Comparison of ENCODE assay signal across 27 cellular contexts in genomic region chr1:45478129-45478802, GRCh38. TPM values are rescaled to one million over a fixed set of nuclear protein-coding genes. Genes with fewer than 3 reads are reported as not detected.
DNase-seq lines count a peak whose midpoint lies in the region; ATAC-seq and TF ChIP-seq lines count a peak whose summit lies in the region.
"Had no signal": no experiment of that assay in that cellular context is flagged by ENCODE, and none has a peak within 500 bp of the region (broad histone marks: within the 10 kb centered on the region; RNA-seq: fewer than 3 reads in every experiment).

No MANE protein-coding gene starts in this region.

- H3K27ac ChIP-seq in coronary artery: no peak overlapping the region
- H3K27ac ChIP-seq: 22Rv1 had no signal

- no peak overlapping the region for H3K4me3 ChIP-seq in coronary artery
- H3K4me3 ChIP-seq: MG63 had no signal

- H3K27ac Mint-ChIP-seq in CD14-positive monocyte: peak overlapping the region in 1 of 7 donors; percentile 0
- H3K27ac Mint-ChIP-seq: HFFc6, T-cell had no signal

- intact Hi-C loops in left colon (cut with DNase I, micrococcal nuclease): no loop called here
- intact Hi-C loops in CD14-positive monocyte (cut with micrococcal nuclease): loop anchor here in 1 of 2 donors (5.0 kb wide), 1 partner anchor 116 kb away; no protein-coding TSS in a partner anchor

- H3K9me3 Mint-ChIP-seq in CD14-positive monocyte: peaks cover 0 to 4% (median 0%) of the 10 kb centered on the region in 7 donors
- H3K9me3 Mint-ChIP-seq: CD8-positive, alpha-beta memory T cell; HFFc6; IgD-negative memory B cell; T-cell had no signal

- no peaks in the 10 kb centered on the region for H3K36me3 Mint-ChIP-seq in CD14-positive monocyte

- no peaks in the 10 kb centered on the region for H3K27me3 Mint-ChIP-seq in CD14-positive monocyte (ENCODE audit: low read depth in 3 of 3)
- H3K27me3 Mint-ChIP-seq: CD8-positive, alpha-beta memory T cell; IgD-negative memory B cell; T-cell had no signal

- peak; percentile 19 for DNase-seq in NCI-H2196 (lab: John Stamatoyannopoulos, UW; ENCODE audit: unreplicated experiment)
- no peak for DNase-seq in NCI-H2196 treated with DMSO at 0.1 percent for 48 hours (lab: John Stamatoyannopoulos, UW; ENCODE audit: unreplicated experiment)
- peak; percentile 64 for DNase-seq in NCI-H2029 treated with DMSO at 0.1 percent for 48 hours (lab: John Stamatoyannopoulos, UW)
- peak; percentile 39 for DNase-seq in NCI-H774 (lab: John Stamatoyannopoulos, UW)
- no peak for DNase-seq in left colon
- no peak for DNase-seq in coronary artery (ENCODE audit: low spot score)
- no peak for DNase-seq in CD14-positive monocyte (ENCODE audit: low spot score)
- DNase-seq: ACHN; C1 segment of cervical spinal cord; Calu3; CD8-positive, alpha-beta memory T cell; DMS153; H7; HFFc6; Karpas-422; MG63; NCI-H1048; NCI-H146; NCI-H2081 treated with DMSO at 0.1 percent for 48 hours; NCI-H226; NCI-H524 treated with DMSO at 0.1 percent for 48 hours; Peyer's patch; T-cell had no signal

- ATAC-seq in left colon: peak; percentile 80
- no peak for ATAC-seq in HG03135 (IDR thresholded peaks at IDR 0.05; ENCODE audit: unreplicated experiment)
- ATAC-seq: SK-N-SH treated with all-trans-retinoic acid at 6 μM for 48 hours, T-cell had no signal

- H3K4me1 Mint-ChIP-seq in CD14-positive monocyte: peaks cover 10% of the 10 kb centered on the region

- no peak for TF ChIP-seq CTCF in coronary artery (IDR thresholded peaks at IDR 0.05)
- no peak for TF ChIP-seq CTCF in CD14-positive monocyte (IDR thresholded peaks at IDR 0.05)

- H3K4me3 Mint-ChIP-seq in CD14-positive monocyte: no peak overlapping the region
- H3K4me3 Mint-ChIP-seq: CD8-positive, alpha-beta memory T cell; HFFc6; IgD-negative memory B cell; T-cell had no signal

RNA-seq across cellular contexts. Expression of gene TESK2, which starts 12.7 kb away (rescaled TPM):
- 10 to 100 TPM in 1 of 2 donors, 1 to 10 TPM in 1; 8.4 to 17.5 TPM for total RNA-seq in left colon
- polyA plus RNA-seq in CD14-positive monocyte: 1 to 10 TPM; 3.9 to 4.1 TPM

RNA-seq across cellular contexts. Expression of gene CCDC163, which starts 21.6 kb away (rescaled TPM):
- 1 to 10 TPM; 1.6 to 3.5 TPM for total RNA-seq in left colon
- 1 to 10 TPM in 1 of 2 donors, under 1 TPM in 1; 0.23 to 3.3 TPM for polyA plus RNA-seq in CD14-positive monocyte

RNA-seq across cellular contexts. Expression of gene MMACHC, which starts 21.8 kb away (rescaled TPM):
- total RNA-seq in left colon: 10 to 100 TPM in 1 of 2 donors, 1 to 10 TPM in 1; 8.4 to 15.9 TPM
- polyA plus RNA-seq in CD14-positive monocyte: under 1 TPM in 1 of 2 donors, not detected in 1; 0.37 TPM

RNA-seq across cellular contexts. Expression of gene PRDX1, which starts 43.4 kb away (rescaled TPM):
- total RNA-seq in left colon: 100 to 1,000 TPM; 286 to 299 TPM
- 100 to 1,000 TPM; 294 to 362 TPM for polyA plus RNA-seq in CD14-positive monocyte

Comparison
In these comparisons a context has a peak if more than half of its experiments do, and no peak if none do; other contexts are left out.
1. DNase-seq: peak in NCI-H2196 (single experiment), NCI-H2029 treated with DMSO at 0.1 percent for 48 hours (single experiment) and NCI-H774 (single experiment); none in NCI-H2196 treated with DMSO at 0.1 percent for 48 hours (single experiment), left colon (0 of 2), coronary artery (single experiment) and CD14-positive monocyte (single experiment).